Comparison of ENCODE assay signal across 11 cellular contexts in the genomic region with DNA sequence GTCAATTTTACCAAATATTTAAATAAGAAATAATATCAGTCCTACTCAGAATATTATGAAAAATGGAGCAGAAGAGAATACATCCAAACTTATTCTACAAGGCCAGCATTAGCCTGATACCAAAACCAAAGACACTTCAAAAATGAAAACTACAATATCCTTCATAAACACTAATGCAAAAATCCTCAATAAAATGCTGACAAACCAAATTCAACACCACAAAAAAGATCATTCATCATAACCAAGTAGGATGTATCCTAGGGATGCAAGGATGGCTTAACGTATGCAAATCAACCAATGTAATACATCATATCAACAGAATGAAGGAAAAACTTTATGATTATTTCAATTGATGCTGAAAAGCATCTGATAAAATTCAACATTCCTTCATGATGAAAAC.
"Had no signal": no experiment of that assay in that cellular context is flagged by ENCODE, and none has a peak within 500 bp of the region (broad histone marks: within the 10 kb centered on the region; RNA-seq: fewer than 3 reads in every experiment).

No MANE protein-coding gene starts in this region.

- H3K27ac ChIP-seq: GM23248 had no signal

- DNase-seq: GM23248, GOT3, H7, H9, HCEC 1CT, HFFc6 had no signal

- H2AFZ ChIP-seq: GM23248, GM23338 had no signal

- H3K9me3 ChIP-seq: HAP-1 had no signal

- H3K9ac ChIP-seq: GM23248 had no signal

- H3K4me3 ChIP-seq: GM23248, GM23338, HAP-1 had no signal

- ATAC-seq: GM23338, HCT116 had no signal

- H3K4me1 ChIP-seq: HAP-1 had no signal

- H3K4me2 ChIP-seq: GM23338 had no signal

- H3K36me3 ChIP-seq: HAP-1 had no signal

- FAIRE-seq: H1, H54 had no signal
